In genomic region chr1:108645479-108646184, GRCh38 we compare ENCODE assay signal across 9 cellular contexts. TPM values are rescaled to one million over a fixed set of nuclear protein-coding genes. Genes with fewer than 3 reads are reported as not detected.
A peak's percentile ranks its signal among the peaks of the same experiment; 100 is the strongest.
DNase-seq lines count a peak whose midpoint lies in the region; ATAC-seq, FAIRE-seq and TF ChIP-seq lines count a peak whose summit lies in the region.
"Had no signal": no experiment of that assay in that cellular context is flagged by ENCODE, and none has a peak within 500 bp of the region (broad histone marks: within the 10 kb centered on the region; RNA-seq: fewer than 3 reads in every experiment).

No MANE protein-coding gene starts in this region.

- DNase-seq in DND-41 (no peak), WTC11 (ENCODE audit: low spot score) (no peak), fibroblast of peridontal ligament (ENCODE audit: extremely low read depth) (peak; percentile 17), small intestine (peak; percentile 9)

- FAIRE-seq in small intestine (lab: Jason Lieb, UNC) = no peak
- FAIRE-seq: GM12892 had no signal

- peak overlapping the region in 1 of 2 experiments; percentile 50; a peak in 2 of 4 replicates for H3K4me3 ChIP-seq in DND-41 (ENCODE audit: low read depth in 1 of 2, low read length in 2 of 2)
- no peak overlapping the region for H3K4me3 ChIP-seq in small intestine (ENCODE audit: low read depth in 1 of 2, low read length in 2 of 2)

- no peaks in the 10 kb centered on the region for H3K36me3 Mint-ChIP-seq in WTC11

- no peak overlapping the region for H3K27ac Mint-ChIP-seq in WTC11

- peak overlapping the region; percentile 45 for H3K9ac ChIP-seq in DND-41 (ENCODE audit: low read depth, low read length)

- H3K27ac ChIP-seq in DND-41 (ENCODE audit: low read length) (peak overlapping the region; percentile 78), small intestine (ENCODE audit: low read depth in 1 of 2, low read length in 1 of 2) (peak overlapping the region; percentile 87 to 97)

- H2AFZ ChIP-seq in DND-41 (ENCODE audit: low read depth, low read length) = peak overlapping the region; percentile 72

- no peak overlapping the region for H3K4me3 Mint-ChIP-seq in WTC11

- POLR2A ChIA-PET in WTC11 (lab: Charles Lee) = interaction anchor here (0.6 kb wide), 1 partner anchor 189 kb away, joined by 4 read pairs; no protein-coding TSS in a partner anchor

- no peaks in the 10 kb centered on the region for H3K9me3 ChIP-seq in DND-41 (ENCODE audit: insufficient read depth, low read length, severe bottlenecking)
- H3K9me3 ChIP-seq in small intestine (ENCODE audit: control insufficient read depth, low read depth) = no peaks in the 10 kb centered on the region

- CTCF ChIA-PET in WTC11 (lab: Charles Lee) = interaction anchor here (1.0 to 3.6 kb wide), 3 partner anchors 47 to 85 kb away, joined by 3 to 14 read pairs (median 8); partner anchors contain the start of genes EEIG2 and PRPF38B

- no peaks in the 10 kb centered on the region for H3K9me3 Mint-ChIP-seq in WTC11

- H3K27me3 Mint-ChIP-seq in WTC11 (ENCODE audit: low read depth) = no peaks in the 10 kb centered on the region

- TF ChIP-seq CTCF in DND-41 (IDR thresholded peaks at IDR 0.05; ENCODE audit: borderline replicate concordance, extremely low read depth, low read length, poor library complexity, severe bottlenecking) = peak; percentile 24
- TF ChIP-seq CTCF in WTC11 (IDR thresholded peaks at IDR 0.05) = no peak

- H4K20me1 ChIP-seq in DND-41 (ENCODE audit: insufficient read depth, low read length) = no peaks in the 10 kb centered on the region

- H3K4me1 Mint-ChIP-seq in WTC11 = peaks cover 11% of the 10 kb centered on the region

- H3K79me2 ChIP-seq in DND-41 (ENCODE audit: insufficient read depth, low read length) = no peaks in the 10 kb centered on the region

- 74 to 76% (median 74%) methylated on average over 9 of the region's 9 CpGs for WGBS in small intestine, 3 donors

- H3K4me1 ChIP-seq in DND-41 (ENCODE audit: insufficient read depth, low read length) (peaks cover 48% of the 10 kb centered on the region), small intestine (ENCODE audit: control insufficient read depth in 2 of 2, insufficient read depth in 1 of 2, low read depth in 1 of 2, low read length in 1 of 2) (peaks cover 3 to 12% of the 10 kb centered on the region in 2 donors)

- ATAC-seq in DND-41 (ENCODE audit: insufficient read depth, low read depth) (no peak), WTC11 (peak; percentile 36; the same call in 1 of the 2 replicates), GM21367 (IDR thresholded peaks at IDR 0.05; ENCODE audit: unreplicated experiment) (no peak), SK-N-SH treated with all-trans-retinoic acid at 6 μM for 48 hours (no peak), GM18909 (IDR thresholded peaks at IDR 0.05; ENCODE audit: poor library complexity, unreplicated experiment) (no peak)
- no peak for ATAC-seq in activated CD4-positive, CD25-positive, alpha-beta regulatory T cell treated with anti-CD3 and anti-CD28 coated beads, Interleukin-2, amount 50 U/mL, for 24 hours

- H3K27me3 ChIP-seq in DND-41 (ENCODE audit: insufficient read depth, low read length, poor library complexity) (no peaks in the 10 kb centered on the region), small intestine (ENCODE audit: control insufficient read depth in 2 of 2, insufficient read depth in 2 of 2, low read length in 2 of 2) (no peaks in the 10 kb centered on the region)

- peaks cover 7% of the 10 kb centered on the region; the same call in 1 of the 2 replicates for H3K36me3 ChIP-seq in DND-41 (ENCODE audit: insufficient read depth, low read length)
- H3K36me3 ChIP-seq in small intestine (ENCODE audit: control insufficient read depth in 2 of 2, insufficient read depth in 2 of 2, low read length in 2 of 2) = peaks cover 0 to 7% of the 10 kb centered on the region in 2 donors

- peak overlapping the region; percentile 68 for H3K4me2 ChIP-seq in DND-41 (ENCODE audit: insufficient read depth, low read length)

TF ChIP-seq in WTC11, 78 proteins besides CTCF, POLR2A, EP300 and RAD21 (continues in another document):
- TF ChIP-seq MXD4 (CRISPR knock-in tag; IDR thresholded peaks at IDR 0.05; ENCODE audit: borderline replicate concordance) (no peak), MAX (CRISPR knock-in tag; IDR thresholded peaks at IDR 0.05) (no peak), PRRX2 (CRISPR knock-in tag; IDR thresholded peaks at IDR 0.05) (no peak), ATF1 (CRISPR knock-in tag; IDR thresholded peaks at IDR 0.05) (no peak), SMAD4 (CRISPR knock-in tag; IDR thresholded peaks at IDR 0.05) (no peak), JUN (CRISPR knock-in tag; IDR thresholded peaks at IDR 0.05) (no peak), IRF2 (CRISPR knock-in tag; IDR thresholded peaks at IDR 0.05; ENCODE audit: borderline replicate concordance, low read depth) (no peak), ESRRA (CRISPR knock-in tag; IDR thresholded peaks at IDR 0.05; ENCODE audit: borderline replicate concordance) (no peak), GTF2I (CRISPR knock-in tag; conservative IDR thresholded peaks at IDR 0.05) (no peak), ERG (CRISPR knock-in tag; IDR thresholded peaks at IDR 0.05) (no peak), ETV6 (CRISPR knock-in tag; IDR thresholded peaks at IDR 0.05) (no peak), ZNF423 (CRISPR knock-in tag; IDR thresholded peaks at IDR 0.05) (no peak), SOX15 (CRISPR knock-in tag; IDR thresholded peaks at IDR 0.05) (no peak)

TF ChIP-seq in SK-N-SH treated with all-trans-retinoic acid at 6 μM for 48 hours, 23 proteins besides CTCF, POLR2A, EP300 and RAD21:
- TF ChIP-seq BACH2 (CRISPR knock-in tag; IDR thresholded peaks at IDR 0.05; ENCODE audit: borderline replicate concordance) (no peak), ZFP30 (CRISPR knock-in tag; IDR thresholded peaks at IDR 0.05) (no peak), CSDC2 (CRISPR knock-in tag; IDR thresholded peaks at IDR 0.05) (no peak), ZNF565 (CRISPR knock-in tag; conservative IDR thresholded peaks at IDR 0.05; ENCODE audit: low read depth) (no peak), ESRRG (CRISPR knock-in tag; IDR thresholded peaks at IDR 0.05) (no peak)

RNA-seq across cellular contexts. Expression of gene HENMT1, which starts 15.3 kb away (rescaled TPM):
- 4.6 to 5.3 TPM (median 4.7 TPM) in 3 replicates for total RNA-seq in WTC11 (2021)
- 10 to 100 TPM in 1 of 3 donors, 1 to 10 TPM in 2; 9.2 to 10.8 (median 10.0) TPM for polyA plus RNA-seq in small intestine

RNA-seq across cellular contexts. Expression of gene PRPF38B, which starts 46.5 kb away (rescaled TPM):
- total RNA-seq in WTC11 (2021) = 42.8 to 50.5 TPM (median 43.0 TPM) in 3 replicates
- 10 to 100 TPM; 22.7 to 30.0 (median 23.2) TPM for polyA plus RNA-seq in small intestine

Comparison
In these comparisons a context has a peak if more than half of its experiments do, and no peak if none do; other contexts are left out.
1. DNase-seq: peak in fibroblast of peridontal ligament (single experiment) and small intestine (single experiment); none in DND-41 (single experiment) and WTC11 (single experiment).